In the genomic region with DNA sequence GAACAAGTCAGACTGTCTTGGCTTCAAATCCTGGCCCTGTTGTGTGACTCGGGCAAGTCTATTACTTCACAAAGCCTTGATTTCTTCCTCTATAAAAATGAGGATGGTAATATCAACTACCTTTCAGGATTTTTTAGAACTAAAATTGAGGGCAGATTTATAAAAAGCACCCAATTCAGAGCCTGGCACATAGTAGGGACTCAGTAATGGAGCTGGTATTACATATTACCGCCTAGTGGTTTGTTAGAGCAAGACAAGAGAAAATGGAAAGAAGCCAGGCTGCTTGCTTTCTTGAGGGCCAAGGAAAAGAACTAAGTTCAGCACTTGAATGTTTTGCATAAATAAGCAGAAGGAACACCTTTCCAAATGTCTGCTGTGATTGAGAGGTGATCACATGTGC, we compare ENCODE assay signal across 19 cellular contexts.
"Had no signal": no experiment of that assay in that cellular context is flagged by ENCODE, and none has a peak within 500 bp of the region (broad histone marks: within the 10 kb centered on the region; RNA-seq: fewer than 3 reads in every experiment).

No MANE protein-coding gene starts in this region.

- H3K4me3 ChIP-seq: coronary artery, heart left ventricle, psoas muscle, spleen, uterus had no signal

- H3K27ac Mint-ChIP-seq: nephron progenitor cell; stimulated activated naive B cell treated with anti-CD40 and anti-IgM and Interleukin-4, amounts not matched to agents 10 μg/mL and 1 μg/mL and 100 μg/mL, for 72 hours; type B pancreatic cell had no signal

- H3K36me3 ChIP-seq: uterus had no signal

- H3K9ac ChIP-seq: parathyroid adenoma had no signal

- H2AFZ ChIP-seq: parathyroid adenoma had no signal

- H3K27me3 ChIP-seq: heart left ventricle, spleen, uterus had no signal

- H3K4me1 Mint-ChIP-seq: naive B cell, nephron progenitor cell had no signal

- H3K4me3 Mint-ChIP-seq: naive B cell; nephron progenitor cell; stimulated activated naive B cell treated with anti-CD40 and anti-IgM and Interleukin-4, amounts not matched to agents 10 μg/mL and 1 μg/mL and 100 μg/mL, for 72 hours; type B pancreatic cell had no signal

- H3K27ac ChIP-seq: coronary artery, heart left ventricle, parathyroid adenoma, psoas muscle, spleen, uterus had no signal

- ATAC-seq: heart left ventricle; left colon; sciatic nerve; stimulated activated naive B cell treated with anti-CD40 and anti-IgM and Interleukin-4, amounts not matched to agents 10 μg/mL and 1 μg/mL and 100 μg/mL, for 72 hours had no signal

- H3K79me2 ChIP-seq: parathyroid adenoma had no signal

- H3K9me3 ChIP-seq: heart left ventricle, psoas muscle, spleen, uterus had no signal

- H3K4me1 ChIP-seq: parathyroid adenoma, psoas muscle, uterus had no signal

- H3K27me3 Mint-ChIP-seq: naive B cell; stimulated activated naive B cell treated with anti-CD40 and anti-IgM and Interleukin-4, amounts not matched to agents 10 μg/mL and 1 μg/mL and 100 μg/mL, for 72 hours; type B pancreatic cell had no signal

- H3K9me3 Mint-ChIP-seq: naive B cell; nephron progenitor cell; stimulated activated naive B cell treated with anti-CD40 and anti-IgM and Interleukin-4, amounts not matched to agents 10 μg/mL and 1 μg/mL and 100 μg/mL, for 72 hours; type B pancreatic cell had no signal

- DNase-seq: effector CD4-positive, alpha-beta T cell; heart left ventricle; hippocampal formation; left colon; mesendoderm; naive B cell; nephron progenitor cell; psoas muscle; retina; spleen; stimulated activated CD4-positive, alpha-beta T cell treated with anti-CD3 and anti-CD28 coated beads, Interleukin-15, amount 100 ng/mL, for 24 hours; stimulated activated CD4-positive, alpha-beta T cell treated with anti-CD3 and anti-CD28 coated beads, Interleukin-1b, Interleukin-23, amount 100 ng/mL, for 48 hours; stimulated activated CD4-positive, alpha-beta T cell treated with anti-CD3 and anti-CD28 coated beads, Interleukin-4, amount 100 ng/mL, for 24 hours; stimulated activated naive B cell treated with anti-CD40 and anti-IgM and Interleukin-4, amounts not matched to agents 10 μg/mL and 1 μg/mL and 100 μg/mL, for 72 hours; uterus had no signal
